ENCODE assay signal across 9 cellular contexts in genomic region chr17:8785547-8786412, GRCh38. TPM values are rescaled to one million over a fixed set of nuclear protein-coding genes. Genes with fewer than 3 reads are reported as not detected.
A peak's percentile ranks its signal among the peaks of the same experiment; 100 is the strongest.
DNase-seq lines count a peak whose midpoint lies in the region; ATAC-seq and TF ChIP-seq lines count a peak whose summit lies in the region.
"Had no signal": no experiment of that assay in that cellular context is flagged by ENCODE, and none has a peak within 500 bp of the region (broad histone marks: within the 10 kb centered on the region; RNA-seq: fewer than 3 reads in every experiment).

No MANE protein-coding gene starts in this region.

- H3K9me3 ChIP-seq in mammary epithelial cell (replicated peaks; ENCODE audit: insufficient read depth, low read length), result no peaks in the 10 kb centered on the region

- H3K9ac ChIP-seq in mammary epithelial cell (ENCODE audit: insufficient read depth, low read length), result no peak overlapping the region

- CTCF ChIA-PET in mammary epithelial cell (lab: Charles Lee; ENCODE audit: low non-redundant PET), result interaction anchor here (0.7 to 0.9 kb wide), 4 partner anchors 402 to 1009 kb away, joined by 3 to 5 read pairs (median 4); partner anchors contain the start of gene PFAS

- WGBS in mammary epithelial cell (ENCODE audit: low coverage, missing lambda C conversion rate), result 34% methylated on average over 18 of the region's 19 CpGs

- DNase-seq in GM04504 (ENCODE audit: low read depth) (peak; percentile 27), NAMALWA (ENCODE audit: low spot score) (peak; percentile 41), mammary epithelial cell (peak; percentile 45), islet precursor cell (peak; percentile 92)
- peak; percentile 36 to 53 (median 50) for DNase-seq in stimulated activated CD4-positive, alpha-beta T cell treated with anti-CD3 and anti-CD28 coated beads, Interleukin-1b, Interleukin-23, amount 100 ng/mL, for 24 hours (ENCODE audit: low read depth in 4 of 4, low spot score in 1 of 4)

- H3K79me2 ChIP-seq in mammary epithelial cell (ENCODE audit: insufficient read depth, low read length), result no peaks in the 10 kb centered on the region

- no peaks in the 10 kb centered on the region for H4K20me1 ChIP-seq in mammary epithelial cell (ENCODE audit: insufficient read depth, low read length)

- no peak overlapping the region for H3K4me2 ChIP-seq in mammary epithelial cell (ENCODE audit: insufficient read depth, low read depth, low read length)

- BruUV-seq in mammary epithelial cell (replicated peaks; lab: Mats Ljungman, UMichigan), result no TSS peak

- ATAC-seq in GM18873 (IDR thresholded peaks at IDR 0.05; ENCODE audit: low FRiP score, unreplicated experiment), result no peak
- ATAC-seq in HG03135 (IDR thresholded peaks at IDR 0.05; ENCODE audit: unreplicated experiment), result no peak

- H3K4me1 ChIP-seq in mammary epithelial cell (ENCODE audit: insufficient read depth, low read length), result no peaks in the 10 kb centered on the region

- in situ Hi-C loops in mammary epithelial cell (cut with MboI; ENCODE audit: low sequenced_read_pairs in 2 of 2), result loop anchor here in 1 of 2 donors (25.0 kb wide), 1 partner anchor 723 kb away; no protein-coding TSS in a partner anchor

- intact Hi-C loops in mammary epithelial cell (cut with micrococcal nuclease), result loop anchor here (1.0 to 10.0 kb wide), 7 partner anchors 31 to 723 kb away; partner anchors contain the start of gene RPL26

- dilution Hi-C loops in mammary epithelial cell (cut with HindIII; ENCODE audit: low sequenced_read_pairs), result no loop called here

- H3K27me3 ChIP-seq in mammary epithelial cell (ENCODE audit: insufficient read depth, low read length), result no peaks in the 10 kb centered on the region

- no peak overlapping the region for H3K27ac ChIP-seq in mammary epithelial cell (ENCODE audit: insufficient read depth, low read depth, low read length)

- peak; percentile 92 for TF ChIP-seq CTCF in WI38 (IDR thresholded peaks at IDR 0.05; ENCODE audit: low read depth, low read length)
- TF ChIP-seq CTCF in mammary epithelial cell (conservative IDR thresholded peaks at IDR 0.05 in 1 of 2, IDR thresholded peaks at IDR 0.05 in 1 of 2; ENCODE audit: extremely low read depth in 1 of 2, insufficient read depth in 1 of 2, low read depth in 1 of 2, low read length in 2 of 2), result peak; percentile 83 to 89

- no peak overlapping the region for H2AFZ ChIP-seq in mammary epithelial cell (ENCODE audit: low read depth, low read length)

- H3K36me3 ChIP-seq in mammary epithelial cell (ENCODE audit: insufficient read depth, low read length), result no peaks in the 10 kb centered on the region

- H3K4me3 ChIP-seq in WI38 (ENCODE audit: low read depth, low read length), result no peak overlapping the region
- no peak overlapping the region for H3K4me3 ChIP-seq in mammary epithelial cell (replicated peaks in 1 of 3; ENCODE audit: insufficient read depth in 1 of 3, low read depth in 2 of 3, low read length in 3 of 3)

RNA-seq across cellular contexts. Expression of gene MFSD6L, which starts 13.4 kb away (rescaled TPM):
- not detected for total RNA-seq in mammary epithelial cell
- polyA plus RNA-seq in mammary epithelial cell, result 0.02 TPM
- not detected for polyA minus RNA-seq in mammary epithelial cell

RNA-seq across cellular contexts. Expression of gene SPDYE4, which starts 27.4 kb away (rescaled TPM):
- not detected for total RNA-seq in mammary epithelial cell
- polyA plus RNA-seq in mammary epithelial cell, result not detected
- not detected for polyA minus RNA-seq in mammary epithelial cell
- polyA plus RNA-seq: esophagus had no signal

RNA-seq across cellular contexts. Expression of gene CCDC42, which starts 41.1 kb away (rescaled TPM):
- total RNA-seq in mammary epithelial cell, result not detected
- polyA plus RNA-seq in mammary epithelial cell, result not detected
- polyA minus RNA-seq in mammary epithelial cell, result not detected
- polyA plus RNA-seq: esophagus had no signal

Comparison
In these comparisons a context has a peak if more than half of its experiments do, and no peak if none do; other contexts are left out.
1. DNase-seq: peak in every context shown above with its lines; median percentile 92 in islet precursor cell; 50 in stimulated activated CD4-positive, alpha-beta T cell treated with anti-CD3 and anti-CD28 coated beads, Interleukin-1b, Interleukin-23, amount 100 ng/mL, for 24 hours; 45 in mammary epithelial cell; 41 in NAMALWA; 27 in GM04504.